ENCODE assay signal across 17 cellular contexts in genomic region chr12:20455001-20455706, GRCh38.
"Had no signal": no experiment of that assay in that cellular context is flagged by ENCODE, and none has a peak within 500 bp of the region (broad histone marks: within the 10 kb centered on the region; RNA-seq: fewer than 3 reads in every experiment).

No MANE protein-coding gene starts in this region.

- H3K27me3 Mint-ChIP-seq: activated CD4-positive, alpha-beta T cell treated with anti-CD3 and anti-CD28 coated beads, Interleukin-2, amount 10 ng/mL, durations not matched to agents 7 days and 5 days; activated naive CD4-positive, alpha-beta T cell treated with anti-CD3 and anti-CD28 coated beads, Interleukin-2, amount 10 ng/mL, durations not matched to agents 7 days and 5 days had no signal

- H3K4me1 Mint-ChIP-seq: activated CD4-positive, alpha-beta T cell treated with anti-CD3 and anti-CD28 coated beads, Interleukin-2, amount 10 ng/mL, durations not matched to agents 7 days and 5 days; activated naive CD4-positive, alpha-beta T cell treated with anti-CD3 and anti-CD28 coated beads, Interleukin-2, amount 10 ng/mL, durations not matched to agents 7 days and 5 days; activated T-helper 17 cell treated with anti-CD3 and anti-CD28 coated beads, Interleukin-2, amount 50 U/mL, for 72 hours had no signal

- H3K4me1 ChIP-seq: adrenal gland, colonic mucosa, parathyroid adenoma had no signal

- H3K9me3 ChIP-seq: adrenal gland, colonic mucosa, stomach had no signal

- H3K4me3 ChIP-seq: adrenal gland, colonic mucosa, skin epidermis, stomach had no signal

- H3K27ac ChIP-seq: adrenal gland, colonic mucosa, epithelial cell of prostate, parathyroid adenoma, skin epidermis, stomach had no signal

- H2AFZ ChIP-seq: parathyroid adenoma had no signal

- ATAC-seq: activated T-helper 17 cell treated with anti-CD3 and anti-CD28 coated beads, Interleukin-2, amount 50 U/mL, for 72 hours; left lobe of liver had no signal

- H3K27ac Mint-ChIP-seq: activated CD4-positive, alpha-beta T cell treated with anti-CD3 and anti-CD28 coated beads, Interleukin-2, amount 10 ng/mL, durations not matched to agents 7 days and 5 days; activated naive CD4-positive, alpha-beta T cell treated with anti-CD3 and anti-CD28 coated beads, Interleukin-2, amount 10 ng/mL, durations not matched to agents 7 days and 5 days; activated T-helper 17 cell treated with anti-CD3 and anti-CD28 coated beads, Interleukin-2, amount 50 U/mL, for 72 hours; T-helper 1 cell treated with Interleukin-12 subunit alpha and Interleukin-12 subunit beta and Interleukin-4 antibody, amounts not matched to agents 30 μg/mL and 1 μg/mL, for 36 hours had no signal

- H3K79me2 ChIP-seq: parathyroid adenoma had no signal

- FAIRE-seq: islet of Langerhans had no signal

- H3K27me3 ChIP-seq: adrenal gland, colonic mucosa, stomach had no signal

- H3K9me3 Mint-ChIP-seq: activated CD4-positive, alpha-beta T cell treated with anti-CD3 and anti-CD28 coated beads, Interleukin-2, amount 10 ng/mL, durations not matched to agents 7 days and 5 days; activated naive CD4-positive, alpha-beta T cell treated with anti-CD3 and anti-CD28 coated beads, Interleukin-2, amount 10 ng/mL, durations not matched to agents 7 days and 5 days; activated T-helper 17 cell treated with anti-CD3 and anti-CD28 coated beads, Interleukin-2, amount 50 U/mL, for 72 hours; T-helper 1 cell treated with Interleukin-12 subunit alpha and Interleukin-12 subunit beta and Interleukin-4 antibody, amounts not matched to agents 30 μg/mL and 1 μg/mL, for 36 hours had no signal

- H3K4me3 Mint-ChIP-seq: activated CD4-positive, alpha-beta T cell treated with anti-CD3 and anti-CD28 coated beads, Interleukin-2, amount 10 ng/mL, durations not matched to agents 7 days and 5 days; activated naive CD4-positive, alpha-beta T cell treated with anti-CD3 and anti-CD28 coated beads, Interleukin-2, amount 10 ng/mL, durations not matched to agents 7 days and 5 days; activated T-helper 17 cell treated with anti-CD3 and anti-CD28 coated beads, Interleukin-2, amount 50 U/mL, for 72 hours; T-helper 1 cell treated with Interleukin-12 subunit alpha and Interleukin-12 subunit beta and Interleukin-4 antibody, amounts not matched to agents 30 μg/mL and 1 μg/mL, for 36 hours had no signal

- H3K9ac ChIP-seq: parathyroid adenoma had no signal

- H3K36me3 ChIP-seq: adrenal gland, colonic mucosa, stomach had no signal

- H3K36me3 Mint-ChIP-seq: activated naive CD4-positive, alpha-beta T cell treated with anti-CD3 and anti-CD28 coated beads, Interleukin-2, amount 10 ng/mL, durations not matched to agents 7 days and 5 days had no signal

- DNase-seq: activated CD4-positive, alpha-beta T cell treated with anti-CD3 and anti-CD28 coated beads, Interleukin-2, amount 10 ng/mL, durations not matched to agents 7 days and 5 days; activated CD4-positive, CD25-positive, alpha-beta regulatory T cell; activated naive CD4-positive, alpha-beta T cell treated with anti-CD3 and anti-CD28 coated beads, Interleukin-2, amount 10 ng/mL, durations not matched to agents 7 days and 5 days; activated T-cell treated with anti-CD3 and anti-CD28 coated beads for 4 hours; adrenal gland; colonic mucosa; effector CD8-positive, alpha-beta T cell; retina; stimulated activated CD4-positive, alpha-beta T cell treated with anti-CD3 and anti-CD28 coated beads, Interleukin-4, amount 100 ng/mL, for 4 hours; stomach had no signal
